21 cellular contexts compared by ENCODE assay signal in the genomic region with DNA sequence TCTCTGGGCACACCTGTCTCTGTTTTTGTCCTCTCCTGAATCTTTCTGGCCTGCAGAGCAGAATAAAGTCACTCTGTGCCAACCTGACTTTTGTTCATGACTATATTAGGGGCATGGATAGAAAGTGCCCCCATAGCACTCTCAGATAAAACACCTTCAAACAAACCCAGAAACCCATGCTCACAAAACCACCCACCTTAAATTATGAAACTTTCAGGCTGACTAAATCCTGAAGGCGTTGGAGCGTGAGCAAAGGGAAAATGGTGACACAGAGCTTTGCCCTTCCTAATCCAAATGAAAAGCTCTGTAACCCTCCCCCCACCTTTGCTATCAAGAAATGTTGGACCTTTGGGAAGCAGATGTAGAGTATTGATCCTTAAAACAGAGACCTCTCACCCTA.
DNase-seq lines count a peak whose midpoint lies in the region; ATAC-seq, FAIRE-seq and TF ChIP-seq lines count a peak whose summit lies in the region.
"Had no signal": no experiment of that assay in that cellular context is flagged by ENCODE, and none has a peak within 500 bp of the region (broad histone marks: within the 10 kb centered on the region; RNA-seq: fewer than 3 reads in every experiment).

No MANE protein-coding gene starts in this region.

- H3K36me3 Mint-ChIP-seq in astrocyte (ENCODE audit: low read depth, unreplicated experiment) (peaks cover 2% of the 10 kb centered on the region), neural progenitor cell (no peaks in the 10 kb centered on the region)
- H3K36me3 Mint-ChIP-seq: CD14-positive monocyte; stimulated activated memory B cell treated with anti-CD40 and anti-IgM and Interleukin-4, amounts not matched to agents 10 μg/mL and 1 μg/mL and 100 μg/mL, for 72 hours; type B pancreatic cell had no signal

- H3K27me3 Mint-ChIP-seq in astrocyte (ENCODE audit: low read depth, unreplicated experiment) (no peaks in the 10 kb centered on the region), neural progenitor cell (ENCODE audit: insufficient read depth, low read depth) (no peaks in the 10 kb centered on the region)
- H3K27me3 Mint-ChIP-seq: stimulated activated memory B cell treated with anti-CD40 and anti-IgM and Interleukin-4, amounts not matched to agents 10 μg/mL and 1 μg/mL and 100 μg/mL, for 72 hours; type B pancreatic cell had no signal

- H3F3A ChIP-seq in GM23248 (ENCODE audit: insufficient read depth) (peaks cover 14% of the 10 kb centered on the region; the same call in 1 of the 2 replicates), neural progenitor cell (ENCODE audit: low read depth) (peaks cover 29% of the 10 kb centered on the region)

- H3K79me2 ChIP-seq in GM23248 (ENCODE audit: insufficient read depth) (peaks cover 100% of the 10 kb centered on the region), astrocyte (ENCODE audit: insufficient read depth, low read length) (peaks cover 98% of the 10 kb centered on the region), neural progenitor cell (ENCODE audit: low read depth) (peaks cover 96% of the 10 kb centered on the region)

- in situ Hi-C loops in GM23248 (cut with MboI): no loop called here

- TF ChIP-seq CTCF in astrocyte (IDR thresholded peaks at IDR 0.05; ENCODE audit: insufficient read depth, low read depth, low read length) (no peak), neural progenitor cell (IDR thresholded peaks at IDR 0.05) (no peak)

- H3K4me2 ChIP-seq in GM23248 (ENCODE audit: unreplicated experiment) (peak overlapping the region; percentile 19), astrocyte (ENCODE audit: low read length) (peak overlapping the region; percentile 44), neural progenitor cell (peak overlapping the region; percentile 75)

- DNase-seq in NCI-H82 (lab: John Stamatoyannopoulos, UW): peak; percentile 44
- DNase-seq in NCI-H82 treated with DMSO at 0.1 percent for 48 hours (lab: John Stamatoyannopoulos, UW; ENCODE audit: unreplicated experiment): no peak
- peak; percentile 64 for DNase-seq in GM23248
- no peak for DNase-seq in astrocyte (ENCODE audit: low read depth)
- no peak for DNase-seq in neural progenitor cell (ENCODE audit: low spot score)
- no peak for DNase-seq in stimulated activated CD4-positive, alpha-beta T cell treated with anti-CD3 and anti-CD28 coated beads, Interleukin-2, amount 100 ng/mL, for 48 hours
- no peak for DNase-seq in GM19238 (ENCODE audit: insufficient read length, low spot score)
- DNase-seq: 8988T; activated CD8-positive, alpha-beta memory T cell treated with anti-CD3 and anti-CD28 coated beads for 24 hours; activated effector memory CD4-positive, alpha-beta T cell treated with anti-CD3 and anti-CD28 coated beads, Interleukin-2, amount 50 U/mL, for 16 hours; colonic mucosa; foreskin fibroblast; mammary epithelial cell; naive thymus-derived CD8-positive, alpha-beta T cell; NCI-H1694 treated with DMSO at 0.1 percent for 48 hours; NK-92 treated with Interleukin-12 subunit alpha and Interleukin-12 subunit beta, amount 100 ng/mL, for 24 hours; stimulated activated CD4-positive, alpha-beta T cell treated with anti-CD3 and anti-CD28 coated beads, Interleukin-12 subunit alpha, Interleukin-12 subunit beta, amount 100 ng/mL, for 4 hours had no signal

- H3K9ac ChIP-seq in GM23248 (no peak overlapping the region), astrocyte (ENCODE audit: low read length) (no peak overlapping the region), neural progenitor cell (no peak overlapping the region)

- H3K9me3 ChIP-seq in GM23248 (ENCODE audit: low read depth): no peaks in the 10 kb centered on the region
- H3K9me3 ChIP-seq in astrocyte (ENCODE audit: insufficient read depth, low read depth, low read length): no peaks in the 10 kb centered on the region
- no peaks in the 10 kb centered on the region for H3K9me3 ChIP-seq in neural progenitor cell (ENCODE audit: low read depth)
- H3K9me3 ChIP-seq: colonic mucosa had no signal

- H3K27ac ChIP-seq in GM23248: no peak overlapping the region
- no peak overlapping the region for H3K27ac ChIP-seq in astrocyte (ENCODE audit: low read depth, low read length)
- H3K27ac ChIP-seq in neural progenitor cell: no peak overlapping the region

- H3K4me3 ChIP-seq in GM23248 (no peak overlapping the region), astrocyte (ENCODE audit: insufficient read depth, low read depth, low read length) (no peak overlapping the region), neural progenitor cell (no peak overlapping the region)
- H3K4me3 ChIP-seq: colonic mucosa had no signal

- peak overlapping the region; percentile 63 for H3K27ac Mint-ChIP-seq in astrocyte (ENCODE audit: unreplicated experiment)
- peak overlapping the region; percentile 95 for H3K27ac Mint-ChIP-seq in neural progenitor cell
- H3K27ac Mint-ChIP-seq: stimulated activated memory B cell treated with anti-CD40 and anti-IgM and Interleukin-4, amounts not matched to agents 10 μg/mL and 1 μg/mL and 100 μg/mL, for 72 hours had no signal

- no peak overlapping the region for H2AFZ ChIP-seq in GM23248
- no peak overlapping the region for H2AFZ ChIP-seq in astrocyte (ENCODE audit: low read depth, low read length)
- H2AFZ ChIP-seq in neural progenitor cell (replicated peaks): no peak overlapping the region

- no peak overlapping the region for H3K4me3 Mint-ChIP-seq in astrocyte (ENCODE audit: unreplicated experiment)
- H3K4me3 Mint-ChIP-seq in neural progenitor cell: peak overlapping the region; percentile 31
- H3K4me3 Mint-ChIP-seq: CD14-positive monocyte; stimulated activated memory B cell treated with anti-CD40 and anti-IgM and Interleukin-4, amounts not matched to agents 10 μg/mL and 1 μg/mL and 100 μg/mL, for 72 hours had no signal

- peaks cover 72% of the 10 kb centered on the region for H3K4me1 Mint-ChIP-seq in astrocyte (ENCODE audit: low read depth, unreplicated experiment)
- H3K4me1 Mint-ChIP-seq in neural progenitor cell: peaks cover 84% of the 10 kb centered on the region

- H4K20me1 ChIP-seq in GM23248 (ENCODE audit: insufficient read depth) (peaks cover 10% of the 10 kb centered on the region), astrocyte (ENCODE audit: insufficient read depth, low read length) (peaks cover 97% of the 10 kb centered on the region), neural progenitor cell (ENCODE audit: low read depth) (peaks cover 95% of the 10 kb centered on the region)

- peaks cover 49% of the 10 kb centered on the region for H3K4me1 ChIP-seq in GM23248 (ENCODE audit: insufficient read depth)
- peaks cover 22% of the 10 kb centered on the region for H3K4me1 ChIP-seq in astrocyte (ENCODE audit: insufficient read depth, low read length)
- peaks cover 77% of the 10 kb centered on the region for H3K4me1 ChIP-seq in neural progenitor cell

- 67% methylated on average over 2 of the region's 2 CpGs for WGBS in GM23248 (ENCODE audit: low coverage in 1 of 2, low lambda C conversion rate in 2 of 2, missing lambda C conversion rate in 2 of 2), 2 experiments

- H3K27me3 ChIP-seq in GM23248 (replicated peaks; ENCODE audit: insufficient read depth) (no peaks in the 10 kb centered on the region), astrocyte (ENCODE audit: insufficient read depth, low read length) (no peaks in the 10 kb centered on the region), neural progenitor cell (no peaks in the 10 kb centered on the region)
- H3K27me3 ChIP-seq: colonic mucosa had no signal

- H3K9me3 Mint-ChIP-seq in astrocyte (ENCODE audit: unreplicated experiment) (no peaks in the 10 kb centered on the region), neural progenitor cell (no peaks in the 10 kb centered on the region)
- H3K9me3 Mint-ChIP-seq: CD14-positive monocyte; naive thymus-derived CD8-positive, alpha-beta T cell; stimulated activated memory B cell treated with anti-CD40 and anti-IgM and Interleukin-4, amounts not matched to agents 10 μg/mL and 1 μg/mL and 100 μg/mL, for 72 hours; type B pancreatic cell had no signal

- FAIRE-seq in astrocyte (lab: Jason Lieb, UNC): no peak

- H3K36me3 ChIP-seq in GM23248 (ENCODE audit: low read depth) (no peaks in the 10 kb centered on the region), astrocyte (ENCODE audit: insufficient read depth, low read length) (no peaks in the 10 kb centered on the region), neural progenitor cell (no peaks in the 10 kb centered on the region)
- H3K36me3 ChIP-seq: colonic mucosa had no signal

- ATAC-seq in GM19035 (IDR thresholded peaks at IDR 0.05; ENCODE audit: unreplicated experiment): no peak
- ATAC-seq: naive thymus-derived CD8-positive, alpha-beta T cell; stimulated activated memory B cell treated with anti-CD40 and anti-IgM and Interleukin-4, amounts not matched to agents 10 μg/mL and 1 μg/mL and 100 μg/mL, for 72 hours had no signal

- H3K9me2 ChIP-seq in GM23248 (ENCODE audit: insufficient read depth): no peaks in the 10 kb centered on the region

Comparison
In these comparisons a context has a peak if more than half of its experiments do, and no peak if none do; other contexts are left out.
1. DNase-seq: peak in NCI-H82 (single experiment) and GM23248 (single experiment); none in NCI-H82 treated with DMSO at 0.1 percent for 48 hours (single experiment), astrocyte (single experiment), neural progenitor cell (single experiment), stimulated activated CD4-positive, alpha-beta T cell treated with anti-CD3 and anti-CD28 coated beads, Interleukin-2, amount 100 ng/mL, for 48 hours (0 of 2) and GM19238 (single experiment).
2. H3K4me2 ChIP-seq: peak in every context shown above with its lines; median percentile 75 in neural progenitor cell; 44 in astrocyte; 19 in GM23248.